Comparison of ENCODE assay signal across 10 cellular contexts in the genomic region with DNA sequence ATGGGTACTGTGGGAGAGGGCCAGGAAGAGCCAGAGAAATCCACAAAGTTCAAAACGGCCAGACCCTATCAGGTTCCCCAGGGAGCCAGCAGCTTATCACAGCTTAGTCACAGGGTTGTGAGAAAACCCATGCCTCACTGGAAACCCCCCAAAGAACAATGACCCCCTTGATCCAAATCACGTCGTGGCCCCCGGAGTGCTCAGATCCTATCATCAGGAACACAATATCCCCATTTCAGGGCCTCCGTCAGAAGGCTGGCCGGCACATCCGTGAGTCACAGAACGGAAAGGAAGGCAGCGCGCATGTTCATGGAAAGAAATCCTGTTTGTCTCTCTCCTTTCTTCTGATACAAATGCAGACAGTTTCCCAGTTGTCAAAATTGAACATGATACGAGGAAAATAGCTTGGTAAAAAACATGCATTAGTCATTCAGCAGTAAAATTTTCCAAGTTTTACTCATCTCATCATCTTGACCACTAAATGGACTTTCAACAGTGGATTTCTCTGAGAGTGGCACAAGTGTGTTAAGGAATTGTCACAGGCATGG.
DNase-seq lines count a peak whose midpoint lies in the region; ATAC-seq and TF ChIP-seq lines count a peak whose summit lies in the region.
"Had no signal": no experiment of that assay in that cellular context is flagged by ENCODE, and none has a peak within 500 bp of the region (broad histone marks: within the 10 kb centered on the region; RNA-seq: fewer than 3 reads in every experiment).

No MANE protein-coding gene starts in this region.

- ATAC-seq in SK-N-SH treated with all-trans-retinoic acid at 6 μM for 48 hours (peak; percentile 85), gastroesophageal sphincter (peak; percentile 80)

- H3K4me2 ChIP-seq in BLaER1 treated with 17β-estradiol and CSF1 and Interleukin-3, amounts not matched to agents 10 nM and 100 nM = peak overlapping the region in 7 of 11 experiments; percentile 14 to 29 (median 23); a peak in 8 of 22 replicates

- no peak overlapping the region for H3K27ac ChIP-seq in BLaER1 treated with 17β-estradiol and CSF1 and Interleukin-3, amounts not matched to agents 10 nM and 100 nM
- peak overlapping the region in 3 of 4 donors; percentile 65 to 78 (median 71) for H3K27ac ChIP-seq in gastroesophageal sphincter
- H3K27ac ChIP-seq in prostate gland = peak overlapping the region; percentile 53 to 68
- H3K27ac ChIP-seq in effector memory CD4-positive, alpha-beta T cell (ENCODE audit: insufficient read depth, low read length, poor library complexity, severe bottlenecking) = no peak overlapping the region

- no peaks in the 10 kb centered on the region; a peak in 1 of 22 replicates for H3K9me3 ChIP-seq in BLaER1 treated with 17β-estradiol and CSF1 and Interleukin-3, amounts not matched to agents 10 nM and 100 nM (replicated peaks in 1 of 11)
- peaks cover 0 to 9% (median 0%) of the 10 kb centered on the region in 3 donors for H3K9me3 ChIP-seq in gastroesophageal sphincter
- no peaks in the 10 kb centered on the region for H3K9me3 ChIP-seq in prostate gland
- H3K9me3 ChIP-seq in effector memory CD4-positive, alpha-beta T cell (ENCODE audit: control insufficient read depth, low read length) = no peaks in the 10 kb centered on the region

- no peaks in the 10 kb centered on the region for H4K20me1 ChIP-seq in BLaER1 treated with 17β-estradiol and CSF1 and Interleukin-3, amounts not matched to agents 10 nM and 100 nM

- H3K9ac ChIP-seq in BLaER1 treated with 17β-estradiol and CSF1 and Interleukin-3, amounts not matched to agents 10 nM and 100 nM = no peak overlapping the region

- no peak for TF ChIP-seq CTCF in gastroesophageal sphincter (IDR thresholded peaks at IDR 0.05)
- TF ChIP-seq CTCF in prostate gland (IDR thresholded peaks at IDR 0.05) = no peak

- TF ChIP-seq POLR2A in gastroesophageal sphincter (IDR thresholded peaks at IDR 0.05) (no peak), prostate gland (IDR thresholded peaks at IDR 0.05) (no peak)

- no peak for TF ChIP-seq EP300 in gastroesophageal sphincter (IDR thresholded peaks at IDR 0.05)

- WGBS in gastroesophageal sphincter (ENCODE audit: low coverage in 1 of 2), 2 donors = 12 to 22% methylated on average over 2 to 10 of the region's 11 CpGs
- WGBS in prostate gland = 43% methylated on average over 11 of the region's 11 CpGs

- peaks cover 0 to 11% (median 3%) of the 10 kb centered on the region in 10 experiments; a peak in 9 of 20 replicates for H3K4me1 ChIP-seq in BLaER1 treated with 17β-estradiol and CSF1 and Interleukin-3, amounts not matched to agents 10 nM and 100 nM
- H3K4me1 ChIP-seq in gastroesophageal sphincter = peaks cover 0 to 13% (median 0%) of the 10 kb centered on the region in 3 donors
- no peaks in the 10 kb centered on the region for H3K4me1 ChIP-seq in prostate gland (replicated peaks)
- H3K4me1 ChIP-seq in effector memory CD4-positive, alpha-beta T cell (ENCODE audit: control insufficient read depth, insufficient read depth, low read length, poor library complexity, severe bottlenecking) = no peaks in the 10 kb centered on the region

- DNase-seq in prostate gland (ENCODE audit: low spot score) = no peak
- no peak for DNase-seq in effector memory CD4-positive, alpha-beta T cell
- DNase-seq in DMS53 (lab: John Stamatoyannopoulos, UW) = no peak
- DNase-seq in NCI-H2171 treated with DMSO at 0.1 percent for 48 hours (lab: John Stamatoyannopoulos, UW) = no peak
- DNase-seq in NCI-H524 treated with DMSO at 0.1 percent for 48 hours (lab: John Stamatoyannopoulos, UW) = no peak
- DNase-seq: activated naive CD4-positive, alpha-beta T cell treated with anti-CD3 and anti-CD28 coated beads, Interleukin-2, amount 50 U/mL, for 16 hours; GDM1 had no signal

- H3K27me3 ChIP-seq in BLaER1 treated with 17β-estradiol and CSF1 and Interleukin-3, amounts not matched to agents 10 nM and 100 nM = no peaks in the 10 kb centered on the region
- H3K27me3 ChIP-seq in gastroesophageal sphincter = peaks cover 20% of the 10 kb centered on the region
- no peaks in the 10 kb centered on the region for H3K27me3 ChIP-seq in prostate gland (replicated peaks; ENCODE audit: insufficient read depth)
- peaks cover 3% of the 10 kb centered on the region for H3K27me3 ChIP-seq in effector memory CD4-positive, alpha-beta T cell (replicated peaks; ENCODE audit: control insufficient read depth, insufficient read depth, low read length, poor library complexity, severe bottlenecking)

- H3K36me3 ChIP-seq in BLaER1 treated with 17β-estradiol and CSF1 and Interleukin-3, amounts not matched to agents 10 nM and 100 nM = no peaks in the 10 kb centered on the region
- no peaks in the 10 kb centered on the region for H3K36me3 ChIP-seq in gastroesophageal sphincter
- no peaks in the 10 kb centered on the region for H3K36me3 ChIP-seq in prostate gland
- H3K36me3 ChIP-seq in effector memory CD4-positive, alpha-beta T cell (ENCODE audit: control insufficient read depth, insufficient read depth, low read length) = no peaks in the 10 kb centered on the region

- H3K4me3 ChIP-seq in BLaER1 treated with 17β-estradiol and CSF1 and Interleukin-3, amounts not matched to agents 10 nM and 100 nM = no peak overlapping the region
- no peak overlapping the region for H3K4me3 ChIP-seq in gastroesophageal sphincter
- no peak overlapping the region for H3K4me3 ChIP-seq in prostate gland
- no peak overlapping the region for H3K4me3 ChIP-seq in effector memory CD4-positive, alpha-beta T cell (ENCODE audit: insufficient read depth, low read depth, low read length, poor library complexity, severe bottlenecking)

- intact Hi-C loops in prostate gland (cut with DNase I) = no loop called here

TF ChIP-seq in SK-N-SH treated with all-trans-retinoic acid at 6 μM for 48 hours, 23 proteins besides CTCF, POLR2A, EP300 and RAD21:
- TF ChIP-seq BACH2 (CRISPR knock-in tag; IDR thresholded peaks at IDR 0.05; ENCODE audit: borderline replicate concordance) (no peak), RARB (CRISPR knock-in tag; IDR thresholded peaks at IDR 0.05) (no peak), ZFP3 (CRISPR knock-in tag; IDR thresholded peaks at IDR 0.05) (no peak), ZNF70 (CRISPR knock-in tag; IDR thresholded peaks at IDR 0.05) (no peak)
- TF ChIP-seq, protein P1, sequence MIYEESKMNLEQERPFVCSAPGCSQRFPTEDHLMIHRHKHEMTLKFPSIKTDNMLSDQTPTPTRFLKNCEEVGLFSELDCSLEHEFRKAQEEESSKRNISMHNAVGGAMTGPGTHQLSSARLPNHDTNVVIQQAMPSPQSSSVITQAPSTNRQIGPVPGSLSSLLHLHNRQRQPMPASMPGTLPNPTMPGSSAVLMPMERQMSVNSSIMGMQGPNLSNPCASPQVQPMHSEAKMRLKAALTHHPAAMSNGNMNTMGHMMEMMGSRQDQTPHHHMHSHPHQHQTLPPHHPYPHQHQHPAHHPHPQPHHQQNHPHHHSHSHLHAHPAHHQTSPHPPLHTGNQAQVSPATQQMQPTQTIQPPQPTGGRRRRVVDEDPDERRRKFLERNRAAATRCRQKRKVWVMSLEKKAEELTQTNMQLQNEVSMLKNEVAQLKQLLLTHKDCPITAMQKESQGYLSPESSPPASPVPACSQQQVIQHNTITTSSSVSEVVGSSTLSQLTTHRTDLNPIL (CRISPR knock-in tag; IDR thresholded peaks at IDR 0.05; ENCODE audit: low read depth) = no peak
- TF ChIP-seq, protein P2, sequence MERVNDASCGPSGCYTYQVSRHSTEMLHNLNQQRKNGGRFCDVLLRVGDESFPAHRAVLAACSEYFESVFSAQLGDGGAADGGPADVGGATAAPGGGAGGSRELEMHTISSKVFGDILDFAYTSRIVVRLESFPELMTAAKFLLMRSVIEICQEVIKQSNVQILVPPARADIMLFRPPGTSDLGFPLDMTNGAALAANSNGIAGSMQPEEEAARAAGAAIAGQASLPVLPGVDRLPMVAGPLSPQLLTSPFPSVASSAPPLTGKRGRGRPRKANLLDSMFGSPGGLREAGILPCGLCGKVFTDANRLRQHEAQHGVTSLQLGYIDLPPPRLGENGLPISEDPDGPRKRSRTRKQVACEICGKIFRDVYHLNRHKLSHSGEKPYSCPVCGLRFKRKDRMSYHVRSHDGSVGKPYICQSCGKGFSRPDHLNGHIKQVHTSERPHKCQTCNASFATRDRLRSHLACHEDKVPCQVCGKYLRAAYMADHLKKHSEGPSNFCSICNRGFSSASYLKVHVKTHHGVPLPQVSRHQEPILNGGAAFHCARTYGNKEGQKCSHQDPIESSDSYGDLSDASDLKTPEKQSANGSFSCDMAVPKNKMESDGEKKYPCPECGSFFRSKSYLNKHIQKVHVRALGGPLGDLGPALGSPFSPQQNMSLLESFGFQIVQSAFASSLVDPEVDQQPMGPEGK (CRISPR knock-in tag; IDR thresholded peaks at IDR 0.05; ENCODE audit: borderline replicate concordance) = 0 out of 2 replicates have a peak, but pooled peaks have one; percentile 15

Comparison
In these comparisons a context has a peak if more than half of its experiments do, and no peak if none do; other contexts are left out.
1. H3K27ac ChIP-seq: peak in gastroesophageal sphincter (3 of 4) and prostate gland (2 of 2); none in BLaER1 treated with 17β-estradiol and CSF1 and Interleukin-3, amounts not matched to agents 10 nM and 100 nM (0 of 11) and effector memory CD4-positive, alpha-beta T cell (single experiment).